In genomic region chr3:69199942-69200341, GRCh38 we compare ENCODE assay signal across 10 cellular contexts.
DNase-seq lines count a peak whose midpoint lies in the region; TF ChIP-seq lines count a peak whose summit lies in the region.
"Had no signal": no experiment of that assay in that cellular context is flagged by ENCODE, and none has a peak within 500 bp of the region (broad histone marks: within the 10 kb centered on the region; RNA-seq: fewer than 3 reads in every experiment).

No MANE protein-coding gene starts in this region.

- in situ Hi-C loops in mammary epithelial cell (cut with MboI; ENCODE audit: low sequenced_read_pairs in 2 of 2), result no loop called here

- peaks cover 11% of the 10 kb centered on the region for H3K36me3 ChIP-seq in mammary epithelial cell (ENCODE audit: insufficient read depth, low read length)

- peak overlapping the region; percentile 65 for H3K4me2 ChIP-seq in mammary epithelial cell (ENCODE audit: insufficient read depth, low read depth, low read length)

- H3K4me1 ChIP-seq in mammary epithelial cell (ENCODE audit: insufficient read depth, low read length) (peaks cover 30% of the 10 kb centered on the region), mononuclear cell (ENCODE audit: insufficient read depth, low read length) (peaks cover 14% of the 10 kb centered on the region)

- H3K79me2 ChIP-seq in mammary epithelial cell (ENCODE audit: insufficient read depth, low read length), result no peaks in the 10 kb centered on the region

- no peaks in the 10 kb centered on the region for H3K9me3 Mint-ChIP-seq in activated naive CD4-positive, alpha-beta T cell treated with anti-CD3 and anti-CD28 coated beads, Interleukin-2, amount 50 U/mL, for 24 hours
- H3K9me3 Mint-ChIP-seq in type B pancreatic cell, result no peaks in the 10 kb centered on the region
- H3K9me3 Mint-ChIP-seq in CD14-positive monocyte, result no peaks in the 10 kb centered on the region

- no peaks in the 10 kb centered on the region for H3K27me3 ChIP-seq in mammary epithelial cell (ENCODE audit: insufficient read depth, low read length)
- H3K27me3 ChIP-seq in mononuclear cell (ENCODE audit: insufficient read depth, low read length), result no peaks in the 10 kb centered on the region
- H3K27me3 ChIP-seq: BLaER1 treated with 17β-estradiol and CSF1 and Interleukin-3, amounts not matched to agents 10 nM and 100 nM had no signal

- no peaks in the 10 kb centered on the region for H4K20me1 ChIP-seq in mammary epithelial cell (ENCODE audit: insufficient read depth, low read length)

- H3K4me3 ChIP-seq in mammary epithelial cell (replicated peaks in 1 of 3; ENCODE audit: insufficient read depth in 1 of 3, low read depth in 2 of 3, low read length in 3 of 3), result peak overlapping the region; percentile 4 to 44 (median 44)
- peak overlapping the region; percentile 45 for H3K4me3 ChIP-seq in mononuclear cell (ENCODE audit: low read length)
- H3K4me3 ChIP-seq: BLaER1 treated with 17β-estradiol and CSF1 and Interleukin-3, amounts not matched to agents 10 nM and 100 nM had no signal

- peak overlapping the region; percentile 85 for H3K4me3 Mint-ChIP-seq in activated naive CD4-positive, alpha-beta T cell treated with anti-CD3 and anti-CD28 coated beads, Interleukin-2, amount 50 U/mL, for 24 hours
- peak overlapping the region; percentile 91 for H3K4me3 Mint-ChIP-seq in type B pancreatic cell
- peak overlapping the region in 1 of 2 donors; percentile 67 for H3K4me3 Mint-ChIP-seq in CD14-positive monocyte

- H3K27me3 Mint-ChIP-seq in activated naive CD4-positive, alpha-beta T cell treated with anti-CD3 and anti-CD28 coated beads, Interleukin-2, amount 50 U/mL, for 24 hours, result no peaks in the 10 kb centered on the region
- H3K27me3 Mint-ChIP-seq in type B pancreatic cell (no peaks in the 10 kb centered on the region), CD14-positive monocyte (ENCODE audit: low read depth in 3 of 3) (no peaks in the 10 kb centered on the region)

- TSS peak; percentile 48 for BruUV-seq in mammary epithelial cell (replicated peaks; lab: Mats Ljungman, UMichigan)

- no peak for DNase-seq in activated naive CD4-positive, alpha-beta T cell treated with anti-CD3 and anti-CD28 coated beads, Interleukin-2, amount 50 U/mL, for 16 hours
- DNase-seq in mammary epithelial cell (no peak), type B pancreatic cell (ENCODE audit: extremely low spot score, unreplicated experiment) (no peak), SW480 (ENCODE audit: low spot score) (no peak), CD14-positive monocyte (ENCODE audit: low spot score) (no peak), NCI-H2029 (lab: John Stamatoyannopoulos, UW) (no peak)
- DNase-seq: NCI-H187 treated with DMSO at 0.1 percent for 48 hours had no signal

- no peak overlapping the region for H2AFZ ChIP-seq in mammary epithelial cell (ENCODE audit: low read depth, low read length)

- peaks cover 62% of the 10 kb centered on the region for H3K4me1 Mint-ChIP-seq in activated naive CD4-positive, alpha-beta T cell treated with anti-CD3 and anti-CD28 coated beads, Interleukin-2, amount 50 U/mL, for 24 hours
- peaks cover 41% of the 10 kb centered on the region for H3K4me1 Mint-ChIP-seq in type B pancreatic cell (ENCODE audit: unreplicated experiment)
- peaks cover 4% of the 10 kb centered on the region for H3K4me1 Mint-ChIP-seq in CD14-positive monocyte

- 78% methylated on average over 6 of the region's 6 CpGs for WGBS in mammary epithelial cell (ENCODE audit: low coverage, missing lambda C conversion rate)

- H3K9me3 ChIP-seq in mammary epithelial cell (replicated peaks; ENCODE audit: insufficient read depth, low read length) (no peaks in the 10 kb centered on the region), mononuclear cell (ENCODE audit: low read depth, low read length) (no peaks in the 10 kb centered on the region)
- H3K9me3 ChIP-seq: BLaER1 treated with 17β-estradiol and CSF1 and Interleukin-3, amounts not matched to agents 10 nM and 100 nM had no signal

- no peak for TF ChIP-seq CTCF in mammary epithelial cell (conservative IDR thresholded peaks at IDR 0.05 in 1 of 2, IDR thresholded peaks at IDR 0.05 in 1 of 2; ENCODE audit: extremely low read depth in 1 of 2, insufficient read depth in 1 of 2, low read depth in 1 of 2, low read length in 2 of 2)
- no peak for TF ChIP-seq CTCF in type B pancreatic cell (conservative IDR thresholded peaks at IDR 0.05)
- TF ChIP-seq CTCF in CD14-positive monocyte (IDR thresholded peaks at IDR 0.05), result no peak

- CTCF ChIA-PET in mammary epithelial cell (lab: Charles Lee; ENCODE audit: low non-redundant PET), result no interaction called here

- intact Hi-C loops in mammary epithelial cell (cut with micrococcal nuclease), result no loop called here
- intact Hi-C loops in CD14-positive monocyte (cut with micrococcal nuclease), result no loop called here

- no peaks in the 10 kb centered on the region for H3K36me3 Mint-ChIP-seq in activated naive CD4-positive, alpha-beta T cell treated with anti-CD3 and anti-CD28 coated beads, Interleukin-2, amount 50 U/mL, for 24 hours
- H3K36me3 Mint-ChIP-seq in type B pancreatic cell (peaks cover 24% of the 10 kb centered on the region), CD14-positive monocyte (peaks cover 43 to 55% of the 10 kb centered on the region in 2 donors)

- H3K27ac Mint-ChIP-seq in activated naive CD4-positive, alpha-beta T cell treated with anti-CD3 and anti-CD28 coated beads, Interleukin-2, amount 50 U/mL, for 24 hours, result peak overlapping the region; percentile 88
- peak overlapping the region; percentile 99 for H3K27ac Mint-ChIP-seq in type B pancreatic cell
- peak overlapping the region in 2 of 7 donors; percentile 26 to 68 for H3K27ac Mint-ChIP-seq in CD14-positive monocyte

- H3K9ac ChIP-seq in mammary epithelial cell (ENCODE audit: insufficient read depth, low read length), result peak overlapping the region; percentile 56
- H3K9ac ChIP-seq: BLaER1 treated with 17β-estradiol and CSF1 and Interleukin-3, amounts not matched to agents 10 nM and 100 nM had no signal

- dilution Hi-C loops in mammary epithelial cell (cut with HindIII; ENCODE audit: low sequenced_read_pairs), result no loop called here

- H3K27ac ChIP-seq in mammary epithelial cell (ENCODE audit: insufficient read depth, low read depth, low read length), result peak overlapping the region; percentile 34
